ENCODE assay signal across 1 cellular context in the genomic region with DNA sequence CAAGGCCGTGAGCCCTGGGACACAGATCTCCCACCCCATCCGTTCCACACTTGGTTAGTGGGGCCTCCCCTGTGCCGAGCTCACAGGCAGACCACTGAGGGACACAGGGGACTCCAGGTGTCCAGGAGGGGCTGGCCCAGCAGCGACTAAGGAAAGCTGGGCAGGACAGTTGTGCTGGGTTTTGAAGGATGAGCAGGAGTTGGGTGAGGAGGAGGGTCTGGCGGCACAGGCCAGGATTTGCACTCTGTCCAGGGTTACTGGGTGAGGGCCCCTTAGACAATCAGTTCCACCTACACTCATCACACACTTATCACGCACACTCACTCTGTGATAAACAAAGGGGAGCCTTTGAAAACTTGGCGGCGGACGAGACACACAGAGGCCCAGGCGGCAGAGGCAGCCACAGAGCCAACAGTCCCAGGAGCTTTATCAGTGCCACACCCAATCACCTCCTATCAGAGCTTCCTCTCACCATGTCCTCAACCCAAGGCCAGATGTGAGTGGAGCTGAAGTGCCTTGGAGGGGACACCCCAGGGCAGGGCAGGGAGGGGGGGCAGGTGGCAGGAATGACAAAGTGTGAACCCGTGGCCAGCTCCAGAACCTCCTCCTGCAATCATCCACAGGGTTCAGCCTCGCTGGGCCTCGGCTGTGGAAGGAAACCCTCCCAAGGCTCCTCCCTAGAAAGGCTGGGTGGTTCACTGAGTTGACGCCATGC.
TF ChIP-seq lines count a peak whose summit lies in the region.

No MANE protein-coding gene starts in this region.

TF ChIP-seq in GM23338, 12 proteins besides CTCF, POLR2A, EP300 and RAD21 (continued from another document):
- TF ChIP-seq, protein P1, sequence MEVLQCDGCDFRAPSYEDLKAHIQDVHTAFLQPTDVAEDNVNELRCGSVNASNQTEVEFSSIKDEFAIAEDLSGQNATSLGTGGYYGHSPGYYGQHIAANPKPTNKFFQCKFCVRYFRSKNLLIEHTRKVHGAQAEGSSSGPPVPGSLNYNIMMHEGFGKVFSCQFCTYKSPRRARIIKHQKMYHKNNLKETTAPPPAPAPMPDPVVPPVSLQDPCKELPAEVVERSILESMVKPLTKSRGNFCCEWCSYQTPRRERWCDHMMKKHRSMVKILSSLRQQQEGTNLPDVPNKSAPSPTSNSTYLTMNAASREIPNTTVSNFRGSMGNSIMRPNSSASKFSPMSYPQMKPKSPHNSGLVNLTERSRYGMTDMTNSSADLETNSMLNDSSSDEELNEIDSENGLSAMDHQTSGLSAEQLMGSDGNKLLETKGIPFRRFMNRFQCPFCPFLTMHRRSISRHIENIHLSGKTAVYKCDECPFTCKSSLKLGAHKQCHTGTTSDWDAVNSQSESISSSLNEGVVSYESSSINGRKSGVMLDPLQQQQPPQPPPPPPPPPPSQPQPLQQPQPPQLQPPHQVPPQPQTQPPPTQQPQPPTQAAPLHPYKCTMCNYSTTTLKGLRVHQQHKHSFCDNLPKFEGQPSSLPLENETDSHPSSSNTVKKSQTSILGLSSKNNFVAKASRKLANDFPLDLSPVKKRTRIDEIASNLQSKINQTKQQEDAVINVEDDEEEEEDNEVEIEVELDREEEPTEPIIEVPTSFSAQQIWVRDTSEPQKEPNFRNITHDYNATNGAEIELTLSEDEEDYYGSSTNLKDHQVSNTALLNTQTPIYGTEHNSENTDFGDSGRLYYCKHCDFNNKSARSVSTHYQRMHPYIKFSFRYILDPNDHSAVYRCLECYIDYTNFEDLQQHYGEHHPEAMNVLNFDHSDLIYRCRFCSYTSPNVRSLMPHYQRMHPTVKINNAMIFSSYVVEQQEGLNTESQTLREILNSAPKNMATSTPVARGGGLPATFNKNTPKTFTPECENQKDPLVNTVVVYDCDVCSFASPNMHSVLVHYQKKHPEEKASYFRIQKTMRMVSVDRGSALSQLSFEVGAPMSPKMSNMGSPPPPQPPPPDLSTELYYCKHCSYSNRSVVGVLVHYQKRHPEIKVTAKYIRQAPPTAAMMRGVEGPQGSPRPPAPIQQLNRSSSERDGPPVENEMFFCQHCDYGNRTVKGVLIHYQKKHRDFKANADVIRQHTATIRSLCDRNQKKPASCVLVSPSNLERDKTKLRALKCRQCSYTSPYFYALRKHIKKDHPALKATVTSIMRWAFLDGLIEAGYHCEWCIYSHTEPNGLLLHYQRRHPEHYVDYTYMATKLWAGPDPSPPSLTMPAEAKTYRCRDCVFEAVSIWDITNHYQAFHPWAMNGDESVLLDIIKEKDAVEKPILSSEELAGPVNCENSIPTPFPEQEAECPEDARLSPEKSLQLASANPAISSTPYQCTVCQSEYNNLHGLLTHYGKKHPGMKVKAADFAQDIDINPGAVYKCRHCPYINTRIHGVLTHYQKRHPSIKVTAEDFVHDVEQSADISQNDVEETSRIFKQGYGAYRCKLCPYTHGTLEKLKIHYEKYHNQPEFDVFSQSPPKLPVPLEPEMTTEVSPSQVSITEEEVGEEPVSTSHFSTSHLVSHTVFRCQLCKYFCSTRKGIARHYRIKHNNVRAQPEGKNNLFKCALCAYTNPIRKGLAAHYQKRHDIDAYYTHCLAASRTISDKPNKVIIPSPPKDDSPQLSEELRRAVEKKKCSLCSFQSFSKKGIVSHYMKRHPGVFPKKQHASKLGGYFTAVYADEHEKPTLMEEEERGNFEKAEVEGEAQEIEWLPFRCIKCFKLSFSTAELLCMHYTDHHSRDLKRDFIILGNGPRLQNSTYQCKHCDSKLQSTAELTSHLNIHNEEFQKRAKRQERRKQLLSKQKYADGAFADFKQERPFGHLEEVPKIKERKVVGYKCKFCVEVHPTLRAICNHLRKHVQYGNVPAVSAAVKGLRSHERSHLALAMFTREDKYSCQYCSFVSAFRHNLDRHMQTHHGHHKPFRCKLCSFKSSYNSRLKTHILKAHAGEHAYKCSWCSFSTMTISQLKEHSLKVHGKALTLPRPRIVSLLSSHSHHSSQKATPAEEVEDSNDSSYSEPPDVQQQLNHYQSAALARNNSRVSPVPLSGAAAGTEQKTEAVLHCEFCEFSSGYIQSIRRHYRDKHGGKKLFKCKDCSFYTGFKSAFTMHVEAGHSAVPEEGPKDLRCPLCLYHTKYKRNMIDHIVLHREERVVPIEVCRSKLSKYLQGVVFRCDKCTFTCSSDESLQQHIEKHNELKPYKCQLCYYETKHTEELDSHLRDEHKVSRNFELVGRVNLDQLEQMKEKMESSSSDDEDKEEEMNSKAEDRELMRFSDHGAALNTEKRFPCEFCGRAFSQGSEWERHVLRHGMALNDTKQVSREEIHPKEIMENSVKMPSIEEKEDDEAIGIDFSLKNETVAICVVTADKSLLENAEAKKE (CRISPR knock-in tag; IDR thresholded peaks at IDR 0.05) = no peak
